In the genomic region with DNA sequence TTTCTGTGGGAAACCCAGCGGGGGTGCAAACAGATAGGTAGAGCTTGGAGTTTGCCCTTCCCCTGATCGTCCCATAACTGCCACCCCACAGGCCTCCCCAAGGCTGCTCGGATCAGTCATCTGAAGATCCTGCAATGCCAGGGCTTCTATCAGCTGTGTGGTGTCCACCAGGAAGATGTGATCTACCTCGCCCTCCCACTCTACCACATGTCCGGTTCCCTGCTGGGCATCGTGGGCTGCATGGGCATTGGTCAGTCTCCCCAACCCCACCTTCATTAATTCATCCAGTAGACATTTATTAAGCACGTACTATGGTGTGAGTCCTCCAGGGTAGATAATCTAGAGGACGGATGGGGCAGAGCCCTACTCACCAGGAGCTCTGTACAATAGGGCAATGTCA, we compare ENCODE assay signal across 1 cellular context.
TF ChIP-seq lines count a peak whose summit lies in the region.

No MANE protein-coding gene starts in this region.

TF ChIP-seq in IMR-90, 13 proteins besides CTCF, POLR2A, EP300 and RAD21 (continued from another document):
- TF ChIP-seq BHLHE40 (IDR thresholded peaks at IDR 0.05; ENCODE audit: low read depth, low read length), result no peak
- no peak for TF ChIP-seq FOS (IDR thresholded peaks at IDR 0.05; ENCODE audit: low read depth, low read length)
- TF ChIP-seq RCOR1 (IDR thresholded peaks at IDR 0.05; ENCODE audit: insufficient replicate concordance, low read length), result no peak
- no peak for TF ChIP-seq CEBPB (IDR thresholded peaks at IDR 0.05; ENCODE audit: low read depth, low read length)
- TF ChIP-seq SMC3 (IDR thresholded peaks at IDR 0.05; ENCODE audit: low read depth, low read length), result no peak
- TF ChIP-seq CHD1 (IDR thresholded peaks at IDR 0.05; ENCODE audit: low read depth, low read length), result no peak
